ENCODE assay signal across 10 cellular contexts in the genomic region with DNA sequence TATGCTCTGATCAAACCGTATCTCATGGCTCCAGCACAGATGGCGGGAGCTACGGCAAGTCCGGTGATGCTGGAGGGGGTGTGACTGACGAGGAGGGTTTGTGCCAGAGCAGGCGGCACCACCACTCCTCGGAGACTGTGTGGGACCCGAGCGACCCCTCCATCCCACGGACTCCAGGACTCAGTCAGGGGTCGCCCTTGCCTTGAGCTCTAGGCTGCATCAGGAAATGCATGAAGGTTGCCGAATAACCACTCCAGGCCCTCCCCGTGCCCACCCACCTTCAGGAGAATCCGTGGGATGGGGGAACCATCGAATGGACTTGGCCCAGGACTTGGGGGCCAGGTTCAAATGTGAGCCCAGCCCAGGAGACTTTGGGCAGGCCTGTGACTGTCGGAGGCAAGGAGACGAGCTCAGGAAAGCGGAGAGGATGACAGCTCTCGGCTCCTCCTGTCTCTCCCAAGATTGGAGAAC.
"Had no signal": no experiment of that assay in that cellular context is flagged by ENCODE, and none has a peak within 500 bp of the region (broad histone marks: within the 10 kb centered on the region; RNA-seq: fewer than 3 reads in every experiment).

No MANE protein-coding gene starts in this region.

- ATAC-seq: HCT116, HepG2 had no signal

- H3K4me1 ChIP-seq: HAP-1 had no signal

- H3K27ac ChIP-seq: GM23248, HL-60, KMS-11 had no signal

- H3K9ac ChIP-seq: GM23248, KMS-11 had no signal

- H3K4me3 ChIP-seq: GM23248, HAP-1 had no signal

- H3K36me3 ChIP-seq: HAP-1 had no signal

- H3K4me2 ChIP-seq: KMS-11 had no signal

- H3K9me3 ChIP-seq: HAP-1 had no signal

- DNase-seq: GM23248, GOT3, H7, HFFc6, KBM-7 had no signal

- H2AFZ ChIP-seq: GM23248 had no signal
